ENCODE assay signal across 17 cellular contexts in genomic region chr20:3021327-3021726, GRCh38. TPM values are rescaled to one million over a fixed set of nuclear protein-coding genes. Genes with fewer than 3 reads are reported as not detected.
"Had no signal": no experiment of that assay in that cellular context is flagged by ENCODE, and none has a peak within 500 bp of the region (broad histone marks: within the 10 kb centered on the region; RNA-seq: fewer than 3 reads in every experiment).

No MANE protein-coding gene starts in this region.

- H3K27ac ChIP-seq: coronary artery, heart left ventricle, upper lobe of right lung had no signal

- H3K27me3 Mint-ChIP-seq: natural killer cell treated with Interleukin-12 subunit alpha and Interleukin-12 subunit beta and Interleukin-15 and Interleukin-18, amount 100 ng/mL, for 72 hours had no signal

- H3K9me3 ChIP-seq: heart left ventricle, upper lobe of right lung had no signal

- H3K27ac Mint-ChIP-seq: natural killer cell treated with Interleukin-12 subunit alpha and Interleukin-12 subunit beta and Interleukin-15 and Interleukin-18, amount 100 ng/mL, for 72 hours had no signal

- H3K4me1 ChIP-seq: heart left ventricle, upper lobe of right lung had no signal

- H3K4me3 ChIP-seq: coronary artery, heart left ventricle, upper lobe of right lung had no signal

- DNase-seq: activated gamma-delta T cell treated with Interleukin-2 at 50 U/mL for 16 hours; effector CD4-positive, alpha-beta T cell; heart left ventricle; SIG-M5; stimulated activated CD4-positive, alpha-beta T cell treated with anti-CD3 and anti-CD28 coated beads, Interleukin-4, amount 100 ng/mL, for 4 hours; substantia nigra; upper lobe of right lung had no signal

- ATAC-seq: activated CD4-positive, CD25-positive, alpha-beta regulatory T cell treated with anti-CD3 and anti-CD28 coated beads, Interleukin-2, amount 50 U/mL, for 24 hours; left lobe of liver; upper lobe of right lung had no signal

- H3K27me3 ChIP-seq: heart left ventricle, upper lobe of right lung had no signal

- FAIRE-seq: frontal cortex, islet of Langerhans had no signal

- H3K4me3 Mint-ChIP-seq: natural killer cell treated with Interleukin-12 subunit alpha and Interleukin-12 subunit beta and Interleukin-15 and Interleukin-18, amount 100 ng/mL, for 72 hours had no signal

- H3K9me3 Mint-ChIP-seq: natural killer cell treated with Interleukin-12 subunit alpha and Interleukin-12 subunit beta and Interleukin-15 and Interleukin-18, amount 100 ng/mL, for 72 hours had no signal

RNA-seq across cellular contexts. Expression of gene GNRH2, which starts 22.1 kb away (rescaled TPM):
- total RNA-seq: cardiac septum, frontal cortex, osteocyte, skeletal muscle tissue, upper lobe of right lung had no signal
- polyA plus RNA-seq: heart left ventricle had no signal

RNA-seq across cellular contexts. Expression of gene OXT, which starts 50.1 kb away (rescaled TPM):
- total RNA-seq: cardiac septum; frontal cortex; natural killer cell treated with Interleukin-12 subunit alpha and Interleukin-12 subunit beta and Interleukin-15 and Interleukin-18, amount 100 ng/mL, for 72 hours; osteocyte; skeletal muscle tissue; T-helper 2 cell treated with Interferon-gamma antibody and Interleukin-4, amounts not matched to agents 100 ng/mL and 5 ng/mL, for 36 hours; upper lobe of right lung had no signal
- polyA plus RNA-seq: heart left ventricle had no signal
